Comparison of ENCODE assay signal across 8 cellular contexts in genomic region chr10:13439771-13440708, GRCh38.
DNase-seq lines count a peak whose midpoint lies in the region; ATAC-seq and TF ChIP-seq lines count a peak whose summit lies in the region.

No MANE protein-coding gene starts in this region.

- H3K9me3 Mint-ChIP-seq in activated CD4-positive, alpha-beta T cell treated with anti-CD3 and anti-CD28 coated beads, Interleukin-2, amount 10 ng/mL, durations not matched to agents 24 days and 14 days: no peaks in the 10 kb centered on the region
- no peaks in the 10 kb centered on the region for H3K9me3 Mint-ChIP-seq in dendritic cell treated with granulocyte-macrophage colony-stimulating factor and Interleukin-4, amounts not matched to agents 40 ng/mL and 50 ng/mL, for 4 days

- no peaks in the 10 kb centered on the region for H3K36me3 Mint-ChIP-seq in activated CD4-positive, alpha-beta T cell treated with anti-CD3 and anti-CD28 coated beads, Interleukin-2, amount 10 ng/mL, durations not matched to agents 24 days and 14 days (ENCODE audit: low read depth)
- H3K36me3 Mint-ChIP-seq in dendritic cell treated with granulocyte-macrophage colony-stimulating factor and Interleukin-4, amounts not matched to agents 40 ng/mL and 50 ng/mL, for 4 days (ENCODE audit: low read depth): no peaks in the 10 kb centered on the region

- peaks cover 7% of the 10 kb centered on the region for H3K4me1 Mint-ChIP-seq in activated CD4-positive, alpha-beta T cell treated with anti-CD3 and anti-CD28 coated beads, Interleukin-2, amount 10 ng/mL, durations not matched to agents 24 days and 14 days
- peaks cover 10% of the 10 kb centered on the region for H3K4me1 Mint-ChIP-seq in dendritic cell treated with granulocyte-macrophage colony-stimulating factor and Interleukin-4, amounts not matched to agents 40 ng/mL and 50 ng/mL, for 4 days (ENCODE audit: low read depth)

- peaks cover 55% of the 10 kb centered on the region for H3K27me3 Mint-ChIP-seq in activated CD4-positive, alpha-beta T cell treated with anti-CD3 and anti-CD28 coated beads, Interleukin-2, amount 10 ng/mL, durations not matched to agents 24 days and 14 days
- peaks cover 47% of the 10 kb centered on the region for H3K27me3 Mint-ChIP-seq in dendritic cell treated with granulocyte-macrophage colony-stimulating factor and Interleukin-4, amounts not matched to agents 40 ng/mL and 50 ng/mL, for 4 days

- H3K27ac Mint-ChIP-seq in activated CD4-positive, alpha-beta T cell treated with anti-CD3 and anti-CD28 coated beads, Interleukin-2, amount 10 ng/mL, durations not matched to agents 24 days and 14 days: no peak overlapping the region
- H3K27ac Mint-ChIP-seq in dendritic cell treated with granulocyte-macrophage colony-stimulating factor and Interleukin-4, amounts not matched to agents 40 ng/mL and 50 ng/mL, for 4 days: no peak overlapping the region

- peak; percentile 1 for DNase-seq in DMS 273 treated with DMSO at 0.1 percent for 48 hours (lab: John Stamatoyannopoulos, UW)
- no peak for DNase-seq in HFF-Myc (ENCODE audit: extremely low read depth, low read depth)
- DNase-seq in NCI-H2171 treated with DMSO at 0.1 percent for 48 hours (lab: John Stamatoyannopoulos, UW): peak; percentile 74
- peak; percentile 88 for DNase-seq in activated CD4-positive, alpha-beta T cell treated with anti-CD3 and anti-CD28 coated beads, Interleukin-2, amount 10 ng/mL, durations not matched to agents 24 days and 14 days
- DNase-seq in lung microvascular endothelial cell (ENCODE audit: low read depth in 2 of 2): peak; percentile 44 to 60
- peak; percentile 39 for DNase-seq in stimulated activated CD8-positive, alpha-beta memory T cell treated with anti-CD3 and anti-CD28 coated beads, Interleukin-12 subunit alpha, Interleukin-12 subunit beta, amount 100 ng/mL, for 1 hour (ENCODE audit: low read depth)

- peak overlapping the region; percentile 6; the same call in 1 of the 2 replicates for H3K4me3 ChIP-seq in HFF-Myc (replicated peaks; ENCODE audit: low read depth, low read length)

- H3K4me3 Mint-ChIP-seq in activated CD4-positive, alpha-beta T cell treated with anti-CD3 and anti-CD28 coated beads, Interleukin-2, amount 10 ng/mL, durations not matched to agents 24 days and 14 days: peak overlapping the region; percentile 55
- peak overlapping the region; percentile 44 for H3K4me3 Mint-ChIP-seq in dendritic cell treated with granulocyte-macrophage colony-stimulating factor and Interleukin-4, amounts not matched to agents 40 ng/mL and 50 ng/mL, for 4 days

- peak; percentile 96 for TF ChIP-seq CTCF in HFF-Myc (IDR thresholded peaks at IDR 0.05; ENCODE audit: low read depth, low read length, missing control alignments)

- ATAC-seq in GM21528 (IDR thresholded peaks at IDR 0.05; ENCODE audit: low FRiP score, unreplicated experiment): no peak

- intact Hi-C loops in activated CD4-positive, alpha-beta T cell treated with anti-CD3 and anti-CD28 coated beads, Interleukin-2, amount 10 ng/mL, durations not matched to agents 24 days and 14 days (cut with micrococcal nuclease): loop anchor here (1.0 kb wide), 2 partner anchors 68 to 279 kb away; partner anchors contain the start of gene MCM10
- intact Hi-C loops in dendritic cell treated with granulocyte-macrophage colony-stimulating factor and Interleukin-4, amounts not matched to agents 40 ng/mL and 50 ng/mL, for 4 days (cut with micrococcal nuclease): loop anchor here (1.0 kb wide), 1 partner anchor 68 kb away; no protein-coding TSS in a partner anchor
